ENCODE assay signal across 12 cellular contexts in the genomic region with DNA sequence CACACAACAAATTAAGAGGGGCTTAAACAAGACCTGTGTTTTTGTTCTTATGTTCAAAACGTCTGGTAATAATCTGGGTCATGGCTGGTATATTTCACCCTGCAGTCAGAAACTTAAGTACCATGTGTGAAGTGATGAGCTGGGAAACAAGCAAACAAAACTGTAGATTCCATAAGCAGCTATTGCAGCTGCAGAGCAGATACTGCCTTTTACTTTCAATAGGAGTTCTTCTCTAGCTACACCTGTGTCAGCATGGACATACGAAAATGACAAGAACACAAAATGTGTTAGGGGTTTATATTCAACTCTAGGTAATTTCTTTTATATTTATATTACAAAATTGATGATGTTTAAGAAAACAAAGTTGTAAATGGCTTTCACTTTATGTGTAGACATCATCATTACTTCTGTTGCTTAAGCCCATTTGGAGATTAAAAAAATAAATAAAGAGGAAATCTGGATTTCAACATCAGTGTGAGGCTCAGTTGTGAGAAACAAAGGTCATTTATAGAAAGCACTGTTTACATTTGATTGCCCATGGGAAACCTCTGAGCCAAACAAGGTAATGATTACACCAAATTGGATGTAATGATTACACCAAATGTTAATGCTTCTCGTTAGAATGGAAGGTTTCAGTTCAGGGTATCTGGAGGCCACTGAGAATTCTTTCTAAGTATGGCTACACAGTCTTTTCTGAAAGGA.
DNase-seq lines count a peak whose midpoint lies in the region; ATAC-seq, FAIRE-seq and TF ChIP-seq lines count a peak whose summit lies in the region.
"Had no signal": no experiment of that assay in that cellular context is flagged by ENCODE, and none has a peak within 500 bp of the region (broad histone marks: within the 10 kb centered on the region; RNA-seq: fewer than 3 reads in every experiment).

No MANE protein-coding gene starts in this region.

- CTCF ChIA-PET in PC-3 (lab: Charles Lee), result no interaction called here

- peak; percentile 14 for DNase-seq in GM19239 (ENCODE audit: insufficient read length, low spot score)
- DNase-seq in mucosa of descending colon, result peak in 1 of 3 donors; percentile 10
- DNase-seq in activated CD4-positive, alpha-beta T cell treated with anti-CD3 and anti-CD28 coated beads, Interleukin-2, amount 10 ng/mL, durations not matched to agents 24 days and 14 days, result no peak
- no peak for DNase-seq in PC-3
- DNase-seq in stimulated activated naive CD8-positive, alpha-beta T cell treated with anti-CD3 and anti-CD28 coated beads, Interleukin-15, amount 100 ng/mL, for 72 hours, result no peak
- DNase-seq: activated CD8-positive, alpha-beta memory T cell treated with anti-CD3 and anti-CD28 coated beads, Interleukin-2, amount 50 U/mL, for 48 hours; caudate nucleus; midbrain; NCI-H2107; T-helper 1 cell had no signal

- H3K9me3 ChIP-seq in mucosa of descending colon (no peaks in the 10 kb centered on the region), PC-3 (ENCODE audit: low read length) (no peaks in the 10 kb centered on the region)

- no peaks in the 10 kb centered on the region for H3F3A ChIP-seq in PC-3 (ENCODE audit: low read length, unreplicated experiment)

- intact Hi-C loops in mucosa of descending colon (cut with DNase I, micrococcal nuclease) (no loop called here), PC-3 (cut with micrococcal nuclease) (no loop called here)
- intact Hi-C loops in activated CD4-positive, alpha-beta T cell treated with anti-CD3 and anti-CD28 coated beads, Interleukin-2, amount 10 ng/mL, durations not matched to agents 24 days and 14 days (cut with micrococcal nuclease), result no loop called here

- no TSS peak for BruUV-seq in PC-3 (replicated peaks; lab: Mats Ljungman, UMichigan)

- no peaks in the 10 kb centered on the region for H3K9me3 Mint-ChIP-seq in activated CD4-positive, alpha-beta T cell treated with anti-CD3 and anti-CD28 coated beads, Interleukin-2, amount 10 ng/mL, durations not matched to agents 24 days and 14 days
- no peaks in the 10 kb centered on the region for H3K9me3 Mint-ChIP-seq in stimulated activated naive CD8-positive, alpha-beta T cell treated with anti-CD3 and anti-CD28 coated beads, Interleukin-15, amount 100 ng/mL, for 72 hours

- ATAC-seq in HG02610 (IDR thresholded peaks at IDR 0.05; ENCODE audit: unreplicated experiment) (peak; percentile 61), HG03565 (IDR thresholded peaks at IDR 0.05; ENCODE audit: unreplicated experiment) (peak; percentile 71), mucosa of descending colon (peak; percentile 95), PC-3 (no peak)
- ATAC-seq in stimulated activated naive CD8-positive, alpha-beta T cell treated with anti-CD3 and anti-CD28 coated beads, Interleukin-15, amount 100 ng/mL, for 72 hours, result no peak

- H3K4me3 Mint-ChIP-seq in activated CD4-positive, alpha-beta T cell treated with anti-CD3 and anti-CD28 coated beads, Interleukin-2, amount 10 ng/mL, durations not matched to agents 24 days and 14 days, result no peak overlapping the region
- H3K4me3 Mint-ChIP-seq in stimulated activated naive CD8-positive, alpha-beta T cell treated with anti-CD3 and anti-CD28 coated beads, Interleukin-15, amount 100 ng/mL, for 72 hours, result no peak overlapping the region

- POLR2A ChIA-PET in PC-3 (lab: Charles Lee; ENCODE audit: unreplicated experiment), result no interaction called here

- no peak overlapping the region for H3K9ac ChIP-seq in PC-3 (ENCODE audit: low read length)

- no peaks in the 10 kb centered on the region for H3K27me3 Mint-ChIP-seq in activated CD4-positive, alpha-beta T cell treated with anti-CD3 and anti-CD28 coated beads, Interleukin-2, amount 10 ng/mL, durations not matched to agents 24 days and 14 days
- no peaks in the 10 kb centered on the region for H3K27me3 Mint-ChIP-seq in stimulated activated naive CD8-positive, alpha-beta T cell treated with anti-CD3 and anti-CD28 coated beads, Interleukin-15, amount 100 ng/mL, for 72 hours

- no peak overlapping the region for H2AFZ ChIP-seq in PC-3 (ENCODE audit: low read length)

- TF ChIP-seq CTCF in mucosa of descending colon (IDR thresholded peaks at IDR 0.05), result no peak
- no peak for TF ChIP-seq CTCF in PC-3 (conservative IDR thresholded peaks at IDR 0.05; ENCODE audit: low read depth, low read length)

- no peaks in the 10 kb centered on the region for H3K79me2 ChIP-seq in PC-3 (ENCODE audit: low read length)

- H3K36me3 Mint-ChIP-seq in activated CD4-positive, alpha-beta T cell treated with anti-CD3 and anti-CD28 coated beads, Interleukin-2, amount 10 ng/mL, durations not matched to agents 24 days and 14 days (ENCODE audit: low read depth), result no peaks in the 10 kb centered on the region

- no peaks in the 10 kb centered on the region for H4K20me1 ChIP-seq in PC-3 (ENCODE audit: low read length)

- no peak overlapping the region for H3K27ac ChIP-seq in PC-3 (ENCODE audit: low read length)

- no peaks in the 10 kb centered on the region for H3K36me3 ChIP-seq in mucosa of descending colon (ENCODE audit: low read depth)
- H3K36me3 ChIP-seq in PC-3 (ENCODE audit: low read depth, low read length), result no peaks in the 10 kb centered on the region

- no peaks in the 10 kb centered on the region for H3K9me2 ChIP-seq in PC-3 (replicated peaks; ENCODE audit: low read length)

- peak; percentile 92 for FAIRE-seq in GM19239 (lab: Jason Lieb, UNC)

- H3K27ac Mint-ChIP-seq in activated CD4-positive, alpha-beta T cell treated with anti-CD3 and anti-CD28 coated beads, Interleukin-2, amount 10 ng/mL, durations not matched to agents 24 days and 14 days, result no peak overlapping the region
- no peak overlapping the region for H3K27ac Mint-ChIP-seq in stimulated activated naive CD8-positive, alpha-beta T cell treated with anti-CD3 and anti-CD28 coated beads, Interleukin-15, amount 100 ng/mL, for 72 hours

- no peak overlapping the region for H3K4me2 ChIP-seq in PC-3 (ENCODE audit: low read length)

- peaks cover 11% of the 10 kb centered on the region; the same call in 1 of the 2 replicates for H3K27me3 ChIP-seq in PC-3 (ENCODE audit: low read length)

- H3K4me1 ChIP-seq in mucosa of descending colon (ENCODE audit: low read depth) (peaks cover 8% of the 10 kb centered on the region), PC-3 (ENCODE audit: insufficient read depth, low read length) (no peaks in the 10 kb centered on the region)

- H3K4me1 Mint-ChIP-seq in activated CD4-positive, alpha-beta T cell treated with anti-CD3 and anti-CD28 coated beads, Interleukin-2, amount 10 ng/mL, durations not matched to agents 24 days and 14 days, result no peaks in the 10 kb centered on the region
- H3K4me1 Mint-ChIP-seq in stimulated activated naive CD8-positive, alpha-beta T cell treated with anti-CD3 and anti-CD28 coated beads, Interleukin-15, amount 100 ng/mL, for 72 hours, result no peaks in the 10 kb centered on the region

- H3K4me3 ChIP-seq in mucosa of descending colon (no peak overlapping the region), PC-3 (ENCODE audit: low read length) (no peak overlapping the region)

Comparison
In these comparisons a context has a peak if more than half of its experiments do, and no peak if none do; other contexts are left out.
1. ATAC-seq: peak in HG02610 (single experiment), HG03565 (single experiment) and mucosa of descending colon (single experiment); none in PC-3 (single experiment) and stimulated activated naive CD8-positive, alpha-beta T cell treated with anti-CD3 and anti-CD28 coated beads, Interleukin-15, amount 100 ng/mL, for 72 hours (single experiment).